Comparison of ENCODE assay signal across 8 cellular contexts in the genomic region with DNA sequence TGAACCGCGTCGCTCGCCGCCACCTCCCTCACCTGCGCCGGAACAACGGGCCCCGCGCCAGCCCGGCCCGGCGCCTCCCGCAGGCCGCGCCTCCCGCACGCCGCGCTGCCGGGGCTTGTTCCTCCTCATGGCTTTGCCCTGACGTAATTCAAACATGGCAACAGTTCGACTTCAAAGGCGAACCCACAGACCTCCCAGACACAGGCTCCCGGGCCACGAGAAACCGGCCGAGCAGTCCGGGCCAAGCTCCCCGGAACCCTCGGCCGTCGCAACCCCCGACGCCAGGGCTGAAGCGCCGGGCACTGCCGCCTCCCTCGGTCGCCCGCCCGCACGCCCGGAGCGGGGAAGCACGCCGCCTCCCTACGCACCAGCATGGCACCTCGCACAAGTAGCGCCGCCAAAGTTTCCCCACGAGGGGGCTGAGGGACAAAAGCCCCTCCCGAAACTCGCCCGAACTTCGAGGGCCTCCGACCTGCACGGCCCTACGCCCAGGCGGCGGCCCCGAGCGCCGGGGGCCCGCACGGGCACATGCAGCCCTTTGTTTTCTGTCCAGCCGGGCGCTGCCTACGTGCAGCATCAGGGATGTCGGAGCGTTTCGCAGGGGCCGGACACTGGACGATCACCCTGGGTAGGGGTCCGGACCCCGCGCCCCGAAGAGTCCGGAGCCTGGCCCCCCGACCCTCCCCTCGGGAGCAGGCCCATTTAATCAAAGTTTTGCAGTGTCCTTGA. TPM values are rescaled to one million over a fixed set of nuclear protein-coding genes. Genes with fewer than 3 reads are reported as not detected.
DNase-seq lines count a peak whose midpoint lies in the region; FAIRE-seq and TF ChIP-seq lines count a peak whose summit lies in the region.

No MANE protein-coding gene starts in this region.

- H3K4me1 ChIP-seq in kidney (ENCODE audit: control insufficient read depth in 1 of 2, insufficient read depth in 1 of 2, low read depth in 1 of 2, low read length in 2 of 2): peaks cover 0 to 10% of the 10 kb centered on the region in 2 donors

- H3K36me3 ChIP-seq in GM06990 (ENCODE audit: control insufficient read depth, insufficient read depth, low read length) (no peaks in the 10 kb centered on the region; the same call in 1 of the 2 replicates), WERI-Rb-1 (peaks cover 16% of the 10 kb centered on the region), kidney (ENCODE audit: control insufficient read depth in 1 of 2, insufficient read depth in 2 of 2, low read length in 2 of 2) (no peaks in the 10 kb centered on the region)

- FAIRE-seq in kidney (lab: Jason Lieb, UNC): no peak

- H3K9me3 ChIP-seq in WERI-Rb-1 (ENCODE audit: severe bottlenecking) (no peaks in the 10 kb centered on the region), kidney (ENCODE audit: control insufficient read depth in 1 of 2, low read length in 2 of 2) (no peaks in the 10 kb centered on the region)

- DNase-seq in GM06990 (ENCODE audit: extremely low read depth, insufficient read length) (peak; percentile 84), HCEC 1CT (peak; percentile 68), NCI-H1092 treated with DMSO at 0.1 percent for 48 hours (lab: John Stamatoyannopoulos, UW) (peak; percentile 69), WERI-Rb-1 (peak; percentile 55), cardiac fibroblast (ENCODE audit: low read depth in 2 of 2) (peak; percentile 77 to 80), kidney (peak; percentile 91), middle frontal gyrus (ENCODE audit: extremely low spot score, low spot score) (no peak)
- peak; percentile 71 for DNase-seq in stimulated activated CD4-positive, alpha-beta T cell treated with anti-CD3 and anti-CD28 coated beads, Interleukin-15, amount 100 ng/mL, for 24 hours

- H3K27me3 ChIP-seq in GM06990 (replicated peaks; ENCODE audit: control insufficient read depth, insufficient read depth, low read length) (no peaks in the 10 kb centered on the region), WERI-Rb-1 (ENCODE audit: insufficient read depth, low read depth, severe bottlenecking) (no peaks in the 10 kb centered on the region)

- peak; percentile 21 for TF ChIP-seq CTCF in GM06990 (IDR thresholded peaks at IDR 0.05; ENCODE audit: insufficient read depth, low read length, poor library complexity, severe bottlenecking)
- 0 out of 2 replicates have a peak, but pooled peaks have one; percentile 6 for TF ChIP-seq CTCF in WERI-Rb-1 (IDR thresholded peaks at IDR 0.05; ENCODE audit: low read depth, low read length)
- no peak for TF ChIP-seq CTCF in cardiac fibroblast (IDR thresholded peaks at IDR 0.05; ENCODE audit: low read depth, low read length)
- TF ChIP-seq CTCF in kidney (IDR thresholded peaks at IDR 0.05; ENCODE audit: borderline replicate concordance, extremely low read depth, insufficient read depth): no peak

- intact Hi-C loops in kidney (cut with DNase I): no loop called here

- H3K9ac ChIP-seq in kidney (ENCODE audit: low read length in 2 of 2): peak overlapping the region; percentile 74 to 85

- H3K4me3 ChIP-seq in GM06990 (replicated peaks; ENCODE audit: low read depth, low read length): peak overlapping the region; percentile 88
- peak overlapping the region; percentile 83 for H3K4me3 ChIP-seq in WERI-Rb-1 (ENCODE audit: low read depth, low read length)
- H3K4me3 ChIP-seq in cardiac fibroblast (replicated peaks in 1 of 2; ENCODE audit: low read depth in 2 of 2, low read length in 2 of 2): peak overlapping the region; percentile 82 to 88
- H3K4me3 ChIP-seq in kidney (ENCODE audit: low read length in 2 of 2): peak overlapping the region; percentile 86 to 90

- H3K27ac ChIP-seq in WERI-Rb-1 (peak overlapping the region; percentile 88), kidney (ENCODE audit: low read depth in 2 of 2, low read length in 2 of 2) (peak overlapping the region; percentile 88 to 92)

RNA-seq across cellular contexts. Expression of a gene that starts 1.7 kb away (rescaled TPM):
- total RNA-seq in kidney: 96.2 TPM
- polyA plus RNA-seq in kidney (ENCODE audit: insufficient read depth, low read depth, low replicate concordance): 33.1 TPM

Comparison
In these comparisons a context has a peak if more than half of its experiments do, and no peak if none do; other contexts are left out.
1. CTCF ChIP-seq: peak in GM06990 (single experiment) and WERI-Rb-1 (single experiment); none in cardiac fibroblast (single experiment) and kidney (single experiment).
2. Peak in every context shown above with its lines, with median percentiles within 50 percentile points of each other: H3K4me3 ChIP-seq.